ENCODE assay signal across 8 cellular contexts in the genomic region with DNA sequence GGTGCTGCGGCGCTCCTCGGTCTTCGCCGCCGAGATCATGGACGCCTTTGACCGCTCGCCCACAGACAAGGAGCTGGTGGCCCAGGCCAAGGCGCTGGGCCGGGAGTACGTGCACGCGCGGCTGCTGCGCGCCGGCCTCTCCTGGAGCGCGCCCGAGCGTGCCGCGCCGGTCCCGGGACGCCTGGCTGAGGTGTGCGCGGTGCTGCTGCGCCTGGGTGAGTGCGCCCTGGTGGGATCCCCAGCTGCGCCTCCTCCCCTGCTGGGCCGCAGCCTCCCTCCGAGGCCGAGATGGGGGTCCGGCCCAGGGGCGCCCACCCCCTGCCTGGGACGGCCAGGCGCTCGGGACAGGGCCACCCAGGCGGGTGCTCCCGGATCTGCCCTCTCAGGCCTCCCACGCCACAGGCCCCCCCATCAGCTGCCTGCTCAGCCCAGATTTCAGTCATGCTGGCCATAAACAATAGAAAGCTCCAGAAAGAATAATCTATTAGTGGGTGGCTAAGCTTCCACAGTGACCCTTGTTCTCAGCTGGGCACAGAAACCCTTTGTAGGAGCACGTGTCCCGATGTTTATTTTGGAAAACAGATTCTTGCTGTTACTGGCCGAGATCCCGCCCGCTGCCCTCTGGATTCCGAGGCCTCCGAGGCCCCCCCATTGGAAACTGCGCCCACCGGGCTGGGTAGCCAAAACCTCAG. TPM values are rescaled to one million over a fixed set of nuclear protein-coding genes. Genes with fewer than 3 reads are reported as not detected.
A peak's percentile ranks its signal among the peaks of the same experiment; 100 is the strongest.
DNase-seq lines count a peak whose midpoint lies in the region; ATAC-seq and TF ChIP-seq lines count a peak whose summit lies in the region.

No MANE protein-coding gene starts in this region.

- no peak overlapping the region for H3K27ac Mint-ChIP-seq in activated T-cell treated with anti-CD3 and anti-CD28 coated beads, Interleukin-2, amount 50 U/mL, for 24 hours
- no peak overlapping the region for H3K27ac Mint-ChIP-seq in activated CD8-positive, alpha-beta T cell treated with anti-CD3 and anti-CD28 coated beads for 36 hours
- no peak overlapping the region for H3K27ac Mint-ChIP-seq in natural killer cell

- no peak for TF ChIP-seq CTCF in activated CD8-positive, alpha-beta T cell treated with anti-CD3 and anti-CD28 coated beads for 36 hours (IDR thresholded peaks at IDR 0.05)
- no peak for TF ChIP-seq CTCF in natural killer cell (IDR thresholded peaks at IDR 0.05)

- no peaks in the 10 kb centered on the region for H3K36me3 Mint-ChIP-seq in activated T-cell treated with anti-CD3 and anti-CD28 coated beads, Interleukin-2, amount 50 U/mL, for 24 hours (ENCODE audit: low read depth)
- peaks cover 4% of the 10 kb centered on the region for H3K36me3 Mint-ChIP-seq in activated CD8-positive, alpha-beta T cell treated with anti-CD3 and anti-CD28 coated beads for 36 hours (ENCODE audit: low read depth)
- H3K36me3 Mint-ChIP-seq in natural killer cell = peaks cover 9% of the 10 kb centered on the region

- peaks cover 10% of the 10 kb centered on the region for H3K4me1 Mint-ChIP-seq in activated T-cell treated with anti-CD3 and anti-CD28 coated beads, Interleukin-2, amount 50 U/mL, for 24 hours (ENCODE audit: low read depth)
- peaks cover 6% of the 10 kb centered on the region for H3K4me1 Mint-ChIP-seq in activated CD8-positive, alpha-beta T cell treated with anti-CD3 and anti-CD28 coated beads for 36 hours (ENCODE audit: low read depth)
- H3K4me1 Mint-ChIP-seq in natural killer cell = peaks cover 5 to 14% of the 10 kb centered on the region in 2 donors

- POLR2A ChIA-PET in activated CD8-positive, alpha-beta T cell treated with anti-CD3 and anti-CD28 coated beads for 36 hours (lab: Charles Lee) = interaction anchor here (0.7 to 1.0 kb wide), 2 partner anchors 20 to 202 kb away, joined by 3 read pairs; no protein-coding TSS in a partner anchor

- ATAC-seq in activated CD8-positive, alpha-beta T cell treated with anti-CD3 and anti-CD28 coated beads for 36 hours = peak; percentile 59
- ATAC-seq in natural killer cell (peak; percentile 28 to 57 (median 39)), GM21723 (IDR thresholded peaks at IDR 0.05; ENCODE audit: unreplicated experiment) (no peak), HG03520 (IDR thresholded peaks at IDR 0.05; ENCODE audit: unreplicated experiment) (no peak)

- intact Hi-C loops in activated CD8-positive, alpha-beta T cell treated with anti-CD3 and anti-CD28 coated beads for 36 hours (cut with micrococcal nuclease) = no loop called here
- intact Hi-C loops in natural killer cell (cut with micrococcal nuclease) = no loop called here

- H3K4me3 Mint-ChIP-seq in activated T-cell treated with anti-CD3 and anti-CD28 coated beads, Interleukin-2, amount 50 U/mL, for 24 hours = peak overlapping the region; percentile 44
- H3K4me3 Mint-ChIP-seq in activated CD8-positive, alpha-beta T cell treated with anti-CD3 and anti-CD28 coated beads for 36 hours = peak overlapping the region; percentile 24
- H3K4me3 Mint-ChIP-seq in natural killer cell = peak overlapping the region; percentile 86

- peaks cover 46% of the 10 kb centered on the region for H3K27me3 Mint-ChIP-seq in activated T-cell treated with anti-CD3 and anti-CD28 coated beads, Interleukin-2, amount 50 U/mL, for 24 hours
- peaks cover 34% of the 10 kb centered on the region for H3K27me3 Mint-ChIP-seq in activated CD8-positive, alpha-beta T cell treated with anti-CD3 and anti-CD28 coated beads for 36 hours
- H3K27me3 Mint-ChIP-seq in natural killer cell (ENCODE audit: low read depth in 2 of 2) = peaks cover 12 to 16% of the 10 kb centered on the region in 2 donors

- H3K9me3 Mint-ChIP-seq in activated T-cell treated with anti-CD3 and anti-CD28 coated beads, Interleukin-2, amount 50 U/mL, for 24 hours = peaks cover 15% of the 10 kb centered on the region
- peaks cover 19% of the 10 kb centered on the region for H3K9me3 Mint-ChIP-seq in activated CD8-positive, alpha-beta T cell treated with anti-CD3 and anti-CD28 coated beads for 36 hours
- peaks cover 0 to 4% of the 10 kb centered on the region in 2 donors for H3K9me3 Mint-ChIP-seq in natural killer cell

- CTCF ChIA-PET in activated CD8-positive, alpha-beta T cell treated with anti-CD3 and anti-CD28 coated beads for 36 hours (lab: Charles Lee) = no interaction called here

- no peak for DNase-seq in activated T-cell treated with anti-CD3 and anti-CD28 coated beads, Interleukin-2, amount 50 U/mL, for 24 hours
- DNase-seq in activated T-cell treated with anti-CD3 and anti-CD28 coated beads for 4 hours (no peak), foreskin melanocyte (peak; percentile 40), natural killer cell (no peak), H4 (ENCODE audit: low spot score) (no peak)
- DNase-seq in activated CD8-positive, alpha-beta T cell treated with anti-CD3 and anti-CD28 coated beads for 36 hours = no peak

RNA-seq across cellular contexts. Expression of gene BOK, which starts 1.1 kb away (rescaled TPM):
- under 1 TPM; 0.16 to 0.22 TPM for total RNA-seq in activated CD8-positive, alpha-beta T cell treated with anti-CD3 and anti-CD28 coated beads for 36 hours
- total RNA-seq in natural killer cell = 10 to 100 TPM; 11.0 to 23.7 (median 19.6) TPM
- 1.2 and 2.3 TPM in 2 replicates for total RNA-seq in H4 (2014; rRNA removed; shearing (Covaris generic))

RNA-seq across cellular contexts. Expression of gene STK25, which starts 51.3 kb away (rescaled TPM):
- total RNA-seq in activated CD8-positive, alpha-beta T cell treated with anti-CD3 and anti-CD28 coated beads for 36 hours = 100 to 1,000 TPM; 103 to 104 TPM
- 100 to 1,000 TPM; 110 to 140 (median 135) TPM for total RNA-seq in natural killer cell
- total RNA-seq in H4 (2014; rRNA removed; shearing (Covaris generic)) = 117 and 153 TPM in 2 replicates

Comparison
In these comparisons a context has a peak if more than half of its experiments do, and no peak if none do; other contexts are left out.
1. H3K4me3 Mint-ChIP-seq: peak in every context shown above with its lines; median percentile 86 in natural killer cell; 44 in activated T-cell treated with anti-CD3 and anti-CD28 coated beads, Interleukin-2, amount 50 U/mL, for 24 hours; 24 in activated CD8-positive, alpha-beta T cell treated with anti-CD3 and anti-CD28 coated beads for 36 hours.
2. ATAC-seq: peak in activated CD8-positive, alpha-beta T cell treated with anti-CD3 and anti-CD28 coated beads for 36 hours (single experiment) and natural killer cell (3 of 3); none in GM21723 (single experiment) and HG03520 (single experiment).